17 cellular contexts compared by ENCODE assay signal in genomic region chr12:45522227-45522626, GRCh38.
DNase-seq lines count a peak whose midpoint lies in the region; ATAC-seq, FAIRE-seq and TF ChIP-seq lines count a peak whose summit lies in the region.
"Had no signal": no experiment of that assay in that cellular context is flagged by ENCODE, and none has a peak within 500 bp of the region (broad histone marks: within the 10 kb centered on the region; RNA-seq: fewer than 3 reads in every experiment).

No MANE protein-coding gene starts in this region.

- no peak overlapping the region for H3K18ac ChIP-seq in H1 (ENCODE audit: extremely low read depth, low read length)

- no peaks in the 10 kb centered on the region for H3K4me1 ChIP-seq in GM23338 (ENCODE audit: insufficient read depth)
- H3K4me1 ChIP-seq in H1 (replicated peaks in 1 of 4; ENCODE audit: control insufficient read depth in 3 of 4, insufficient read depth in 4 of 4, low read length in 3 of 4), result no peaks in the 10 kb centered on the region
- H3K4me1 ChIP-seq in neural progenitor cell, result no peaks in the 10 kb centered on the region
- H3K4me1 ChIP-seq in osteoblast (ENCODE audit: insufficient read depth, low read length), result no peaks in the 10 kb centered on the region
- H3K4me1 ChIP-seq: A549, BE2C had no signal

- H3K23ac ChIP-seq in H1 (ENCODE audit: insufficient read length), result no peak overlapping the region

- no peaks in the 10 kb centered on the region for H3K36me3 ChIP-seq in GM23338 (ENCODE audit: insufficient read depth)
- H3K36me3 ChIP-seq in H1 (ENCODE audit: control insufficient read depth in 2 of 4, insufficient read depth in 4 of 4, low read length in 3 of 4), result no peaks in the 10 kb centered on the region
- no peaks in the 10 kb centered on the region for H3K36me3 ChIP-seq in neural progenitor cell
- H3K36me3 ChIP-seq in osteoblast (ENCODE audit: insufficient read depth, low read length), result no peaks in the 10 kb centered on the region
- H3K36me3 ChIP-seq: BE2C had no signal

- TF ChIP-seq CTCF in GM23338 (conservative IDR thresholded peaks at IDR 0.05; ENCODE audit: low read depth in 2 of 2), result no peak
- TF ChIP-seq CTCF in RWPE1 (conservative IDR thresholded peaks at IDR 0.05; ENCODE audit: low read depth), result no peak
- TF ChIP-seq CTCF in H1 (IDR thresholded peaks at IDR 0.05; ENCODE audit: control extremely low read depth in 1 of 3, insufficient read depth in 1 of 3, low read depth in 1 of 3, low read length in 3 of 3), result no peak
- no peak for TF ChIP-seq CTCF in neural progenitor cell (IDR thresholded peaks at IDR 0.05)
- no peak for TF ChIP-seq CTCF in natural killer cell (IDR thresholded peaks at IDR 0.05)
- no peak for TF ChIP-seq CTCF in osteoblast (IDR thresholded peaks at IDR 0.05; ENCODE audit: extremely low read depth, low read depth, low read length)

- H3K9me2 ChIP-seq in GM23338 (ENCODE audit: insufficient read depth), result no peaks in the 10 kb centered on the region

- H3K9ac ChIP-seq in H1 (replicated peaks in 1 of 4; ENCODE audit: extremely low read depth in 1 of 4, low read depth in 3 of 4, low read length in 3 of 4) (no peak overlapping the region), neural progenitor cell (no peak overlapping the region)

- H2BK12ac ChIP-seq in H1 (ENCODE audit: low read depth, low read length), result no peak overlapping the region

- no peak overlapping the region for H3K4me2 ChIP-seq in GM23338
- no peak overlapping the region for H3K4me2 ChIP-seq in H1 (ENCODE audit: insufficient read depth in 1 of 2, low read depth in 2 of 2, low read length in 2 of 2)
- H3K4me2 ChIP-seq in neural progenitor cell, result no peak overlapping the region
- H3K4me2 ChIP-seq in osteoblast (ENCODE audit: insufficient read depth, low read length), result no peak overlapping the region
- H3K4me2 ChIP-seq: A549 had no signal

- CTCF ChIA-PET in RWPE1 (lab: Yijun Ruan, JAX) (no interaction called here), H1 (lab: Charles Lee; ENCODE audit: partially characterized antibody) (interaction anchor here (0.9 to 1.6 kb wide), 3 partner anchors 10 to 550 kb away, joined by 3 to 5 read pairs (median 3); no protein-coding TSS in a partner anchor)

- H3K27ac ChIP-seq in GM23338 (ENCODE audit: low read depth) (no peak overlapping the region), RWPE1 (peak overlapping the region; percentile 9; the same call in 1 of the 2 replicates), H1 (ENCODE audit: low read depth, low read length) (no peak overlapping the region), neural progenitor cell (no peak overlapping the region), osteoblast (ENCODE audit: low read depth, low read length) (no peak overlapping the region)
- H3K27ac ChIP-seq: A549, C4-2B had no signal

- TF ChIP-seq RAD21 in H1 (IDR thresholded peaks at IDR 0.05 in 1 of 2, conservative IDR thresholded peaks at IDR 0.05 in 1 of 2; ENCODE audit: low read depth in 2 of 2, low read length in 2 of 2), result no peak

- no peak overlapping the region for H3K14ac ChIP-seq in H1 (ENCODE audit: insufficient read length)

- no peak overlapping the region for H2BK20ac ChIP-seq in H1 (ENCODE audit: low read length)

- H4K20me1 ChIP-seq in GM23338 (replicated peaks; ENCODE audit: insufficient read depth), result no peaks in the 10 kb centered on the region
- no peaks in the 10 kb centered on the region for H4K20me1 ChIP-seq in H1 (replicated peaks in 1 of 2; ENCODE audit: control insufficient read depth in 1 of 2, insufficient read depth in 2 of 2, low read length in 2 of 2)
- H4K20me1 ChIP-seq in neural progenitor cell (ENCODE audit: low read depth), result no peaks in the 10 kb centered on the region
- no peaks in the 10 kb centered on the region for H4K20me1 ChIP-seq in osteoblast (ENCODE audit: insufficient read depth, low read length)

- H3K4me3 Mint-ChIP-seq in GM23338 (no peak overlapping the region), neural progenitor cell (no peak overlapping the region), natural killer cell (no peak overlapping the region)
- H3K4me3 Mint-ChIP-seq: CD4-positive, alpha-beta memory T cell; H9 had no signal

- no peak overlapping the region for H2BK5ac ChIP-seq in H1 (ENCODE audit: low read depth, low read length)

- DNase-seq in GM23338 (ENCODE audit: low spot score) (no peak), RWPE1 (ENCODE audit: low spot score) (no peak), H1 (ENCODE audit: low read depth in 1 of 2, low spot score in 2 of 2) (no peak), neural progenitor cell (ENCODE audit: low spot score) (no peak), natural killer cell (no peak), osteoblast (ENCODE audit: insufficient read length, low spot score, missing footprints) (no peak), NCI-H2081 (lab: John Stamatoyannopoulos, UW) (no peak)
- DNase-seq: BE2C; CD4-positive, alpha-beta memory T cell; DND-41; GDM1; H9 had no signal

- no peaks in the 10 kb centered on the region for H3K23me2 ChIP-seq in H1 (ENCODE audit: low read depth, low read length)

- no peak for TF ChIP-seq EP300 in H1 (IDR thresholded peaks at IDR 0.05; ENCODE audit: borderline replicate concordance in 1 of 2, low read depth in 2 of 2, low read length in 2 of 2)

- H2AK5ac ChIP-seq in H1 (ENCODE audit: low read depth, low read length), result no peak overlapping the region

- no peak overlapping the region for H3K56ac ChIP-seq in H1 (replicated peaks; ENCODE audit: insufficient read length, low read depth, low read length)

- H3K27ac Mint-ChIP-seq in GM23338, result peak overlapping the region; percentile 74; the same call in 1 of the 2 replicates
- H3K27ac Mint-ChIP-seq in neural progenitor cell, result no peak overlapping the region
- peak overlapping the region in 1 of 2 donors; percentile 6 for H3K27ac Mint-ChIP-seq in natural killer cell
- H3K27ac Mint-ChIP-seq: H9, IgD-negative memory B cell had no signal

- H3K4me3 ChIP-seq in GM23338, result no peak overlapping the region
- no peak overlapping the region for H3K4me3 ChIP-seq in H1 (ENCODE audit: extremely low read depth in 1 of 4, insufficient read depth in 2 of 4, low read depth in 3 of 4, low read length in 4 of 4)
- H3K4me3 ChIP-seq in neural progenitor cell, result no peak overlapping the region
- no peak overlapping the region for H3K4me3 ChIP-seq in osteoblast (ENCODE audit: insufficient read depth, low read length)
- H3K4me3 ChIP-seq: A549 had no signal

- H2AFZ ChIP-seq in GM23338 (no peak overlapping the region), H1 (ENCODE audit: low read length) (peak overlapping the region; percentile 70; the same call in 1 of the 2 replicates), neural progenitor cell (replicated peaks) (peak overlapping the region; percentile 5), osteoblast (ENCODE audit: low read length) (no peak overlapping the region)

- no peak overlapping the region for H2BK120ac ChIP-seq in H1 (replicated peaks; ENCODE audit: low read depth, low read length)

- intact Hi-C loops in natural killer cell (cut with micrococcal nuclease), result no loop called here

- H3K9me3 Mint-ChIP-seq in GM23338 (peaks cover 13% of the 10 kb centered on the region; the same call in 2 of the 3 replicates), neural progenitor cell (peaks cover 21% of the 10 kb centered on the region), natural killer cell (peaks cover 2 to 8% of the 10 kb centered on the region in 2 donors)

- H3K4ac ChIP-seq in H1 (replicated peaks; ENCODE audit: insufficient read length, low read depth, low read length), result no peak overlapping the region

- WGBS in H1 (ENCODE audit: extremely low coverage in 1 of 2, insufficient coverage in 1 of 2, insufficient read length in 1 of 2, insufficient replicate concordance in 2 of 2, low coverage in 1 of 2, low lambda C conversion rate in 2 of 2, missing lambda C conversion rate in 1 of 2), 2 experiments, result 92% methylated on average over 3 of the region's 3 CpGs; no CpG with 5 or more reads in 1 of the 2 experiments

- peaks cover 5% of the 10 kb centered on the region; the same call in 1 of the 3 replicates for H3K36me3 Mint-ChIP-seq in GM23338 (ENCODE audit: low read depth)
- H3K36me3 Mint-ChIP-seq in neural progenitor cell, result no peaks in the 10 kb centered on the region
- H3K36me3 Mint-ChIP-seq in natural killer cell, result peaks cover 16% of the 10 kb centered on the region

- H4K91ac ChIP-seq in H1 (replicated peaks; ENCODE audit: insufficient read length, low read length), result no peak overlapping the region

- H3K27me3 Mint-ChIP-seq in GM23338 (ENCODE audit: insufficient read depth, low read depth, poor library complexity), result peaks cover 2% of the 10 kb centered on the region
- H3K27me3 Mint-ChIP-seq in neural progenitor cell (ENCODE audit: insufficient read depth, low read depth), result peaks cover 4% of the 10 kb centered on the region
- H3K27me3 Mint-ChIP-seq in natural killer cell (ENCODE audit: low read depth in 2 of 2), result no peaks in the 10 kb centered on the region

- no peak for ATAC-seq in GM23338
- no peak for ATAC-seq in natural killer cell
- ATAC-seq: A549 had no signal

- no peaks in the 10 kb centered on the region for H3K9me3 ChIP-seq in H1 (ENCODE audit: insufficient read depth in 2 of 2, low read depth in 1 of 2, low read length in 1 of 2)
- no peaks in the 10 kb centered on the region for H3K9me3 ChIP-seq in neural progenitor cell (ENCODE audit: low read depth)
- no peaks in the 10 kb centered on the region for H3K9me3 ChIP-seq in osteoblast (ENCODE audit: low read depth, low read length)
- H3K9me3 ChIP-seq: BE2C had no signal

- no peak overlapping the region for H2BK15ac ChIP-seq in H1 (ENCODE audit: low read length)

- no peak for TF ChIP-seq POLR2A in H1 (IDR thresholded peaks at IDR 0.05; ENCODE audit: control extremely low read depth in 1 of 2, low read depth in 2 of 2, low read length in 2 of 2)

- H3K79me1 ChIP-seq in H1 (ENCODE audit: low read depth, low read length), result no peaks in the 10 kb centered on the region

- H3K4me1 Mint-ChIP-seq in GM23338 (peaks cover 4% of the 10 kb centered on the region; the same call in 1 of the 3 replicates), neural progenitor cell (no peaks in the 10 kb centered on the region), natural killer cell (peaks cover 17% of the 10 kb centered on the region in 2 donors)

- no peak overlapping the region for H4K8ac ChIP-seq in H1 (ENCODE audit: extremely low read depth, insufficient read depth, low read length)

- POLR2A ChIA-PET in RWPE1 (lab: Yijun Ruan, JAX; ENCODE audit: low non-redundant PET), result no interaction called here
- POLR2A ChIA-PET in H1 (lab: Charles Lee; ENCODE audit: partially characterized antibody), result no interaction called here

- no peaks in the 10 kb centered on the region for H3F3A ChIP-seq in GM23338 (replicated peaks; ENCODE audit: low read depth)
- H3F3A ChIP-seq in neural progenitor cell (ENCODE audit: low read depth), result no peaks in the 10 kb centered on the region

- no peak overlapping the region for H4K5ac ChIP-seq in H1 (ENCODE audit: insufficient read length, low read depth, low read length)

- H3K79me2 ChIP-seq in GM23338 (replicated peaks; ENCODE audit: insufficient read depth) (no peaks in the 10 kb centered on the region), H1 (ENCODE audit: control insufficient read depth in 1 of 2, insufficient read depth in 2 of 2, low read length in 2 of 2) (no peaks in the 10 kb centered on the region), neural progenitor cell (ENCODE audit: low read depth) (no peaks in the 10 kb centered on the region), osteoblast (ENCODE audit: insufficient read depth, low read length) (no peaks in the 10 kb centered on the region)

- H3K27me3 ChIP-seq in GM23338 (ENCODE audit: insufficient read depth) (no peaks in the 10 kb centered on the region), H1 (replicated peaks in 1 of 4; ENCODE audit: control insufficient read depth in 3 of 4, extremely low read depth in 1 of 4, insufficient read depth in 3 of 4, low read length in 3 of 4) (no peaks in the 10 kb centered on the region), neural progenitor cell (no peaks in the 10 kb centered on the region), osteoblast (ENCODE audit: insufficient read depth, low read length) (no peaks in the 10 kb centered on the region)
- H3K27me3 ChIP-seq: BE2C had no signal

- FAIRE-seq in H1 (lab: Jason Lieb, UNC), result no peak
- FAIRE-seq: A549, D721Med, GM19239 had no signal

Comparison
In these comparisons a context has a peak if more than half of its experiments do, and no peak if none do; other contexts are left out.
1. H2AFZ ChIP-seq: peak in H1 (single experiment) and neural progenitor cell (single experiment); none in GM23338 (single experiment) and osteoblast (single experiment).